ENCODE assay signal across 1 cellular context in genomic region chr11:57713849-57714248, GRCh38.
TF ChIP-seq lines count a peak whose summit lies in the region.

No MANE protein-coding gene starts in this region.

TF ChIP-seq in A549, 52 proteins besides CTCF, POLR2A, EP300 and RAD21 (continued from another document):
- TF ChIP-seq REST (IDR thresholded peaks at IDR 0.05) (no peak), SMC3 (IDR thresholded peaks at IDR 0.05) (no peak)
